18 cellular contexts compared by ENCODE assay signal in the genomic region with DNA sequence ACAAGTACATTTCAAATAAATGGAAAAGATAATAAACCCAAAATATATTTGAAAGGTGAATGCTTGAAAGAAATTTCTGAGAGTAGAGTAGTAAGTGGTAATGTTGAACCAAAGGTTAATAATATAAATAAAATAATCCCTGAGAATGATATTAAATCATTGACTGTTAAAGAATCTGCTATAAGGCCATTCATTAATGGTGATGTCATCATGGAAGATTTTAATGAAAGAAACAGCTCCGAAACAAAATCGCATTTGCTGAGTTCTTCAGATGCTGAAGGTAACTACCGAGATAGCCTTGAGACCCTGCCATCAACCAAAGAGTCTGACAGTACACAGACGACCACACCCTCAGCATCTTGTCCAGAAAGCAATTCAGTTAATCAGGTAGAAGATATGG.
"Had no signal": no experiment of that assay in that cellular context is flagged by ENCODE, and none has a peak within 500 bp of the region (broad histone marks: within the 10 kb centered on the region; RNA-seq: fewer than 3 reads in every experiment).

No MANE protein-coding gene starts in this region.

- H3K4me3 Mint-ChIP-seq: activated naive CD4-positive, alpha-beta T cell treated with anti-CD3 and anti-CD28 coated beads for 36 hours; naive thymus-derived CD8-positive, alpha-beta T cell had no signal

- H3K9me3 Mint-ChIP-seq: activated naive CD4-positive, alpha-beta T cell treated with anti-CD3 and anti-CD28 coated beads for 36 hours; naive thymus-derived CD8-positive, alpha-beta T cell had no signal

- DNase-seq: activated CD4-positive, CD25-positive, alpha-beta regulatory T cell treated with anti-CD3 and anti-CD28 coated beads, Interleukin-2, amount 50 U/mL, for 72 hours; activated T-cell treated with anti-CD3 and anti-CD28 coated beads, Interleukin-2, amount 50 U/mL, for 1 hour; cerebellar nuclear complex; heart left ventricle; kidney; lower lobe of right lung; naive thymus-derived CD8-positive, alpha-beta T cell; retina; stimulated activated CD4-positive, alpha-beta T cell treated with anti-CD3 and anti-CD28 coated beads, Interleukin-4, amount 100 ng/mL, for 4 hours; stomach; transverse colon; WERI-Rb-1 had no signal

- H3K4me3 ChIP-seq: coronary artery, gastroesophageal sphincter, heart left ventricle, lower lobe of right lung, stomach, transverse colon had no signal

- H3K27ac ChIP-seq: coronary artery, epithelial cell of prostate, gastroesophageal sphincter, heart left ventricle, lower lobe of right lung, stomach, transverse colon, WERI-Rb-1 had no signal

- ATAC-seq: gastroesophageal sphincter; heart left ventricle; left lobe of liver; lower lobe of right lung; naive thymus-derived CD8-positive, alpha-beta T cell had no signal

- H3K9me3 ChIP-seq: gastroesophageal sphincter, heart left ventricle, lower lobe of right lung, stomach, transverse colon had no signal

- H3K27me3 ChIP-seq: gastroesophageal sphincter, heart left ventricle, stomach, transverse colon had no signal

- H3K4me1 ChIP-seq: lower lobe of right lung, transverse colon had no signal

- H3K27me3 Mint-ChIP-seq: naive thymus-derived CD8-positive, alpha-beta T cell; progenitor cell of endocrine pancreas had no signal
